19 cellular contexts compared by ENCODE assay signal in the genomic region with DNA sequence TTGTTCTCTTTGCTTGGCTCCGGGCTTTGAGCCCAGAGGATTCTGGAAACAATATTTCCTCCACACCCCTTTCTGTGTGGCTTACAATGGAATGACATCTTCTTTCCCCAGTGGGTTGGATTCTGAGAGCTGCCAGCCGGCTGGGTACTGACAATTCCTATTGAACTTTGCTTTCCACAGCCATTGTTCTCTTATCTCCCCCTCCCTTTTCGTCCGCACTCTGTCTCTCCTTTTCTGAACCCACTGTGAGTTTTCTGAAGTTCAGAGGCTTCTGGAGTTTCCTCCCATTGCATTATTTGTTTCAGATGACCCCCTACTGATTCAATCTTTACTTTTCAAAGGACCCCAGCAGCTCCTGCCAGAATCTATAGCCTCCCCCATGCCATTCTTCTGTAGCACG. TPM values are rescaled to one million over a fixed set of nuclear protein-coding genes. Genes with fewer than 3 reads are reported as not detected.
DNase-seq lines count a peak whose midpoint lies in the region; ATAC-seq, FAIRE-seq and TF ChIP-seq lines count a peak whose summit lies in the region.
"Had no signal": no experiment of that assay in that cellular context is flagged by ENCODE, and none has a peak within 500 bp of the region (broad histone marks: within the 10 kb centered on the region; RNA-seq: fewer than 3 reads in every experiment).

No MANE protein-coding gene starts in this region.

- no peaks in the 10 kb centered on the region for H3K9me3 Mint-ChIP-seq in endothelial cell (ENCODE audit: unreplicated experiment)
- H3K9me3 Mint-ChIP-seq in mesothelial cell of epicardium, result no peaks in the 10 kb centered on the region

- 17% methylated on average over 5 of the region's 5 CpGs for WGBS in HepG2 (ENCODE audit: low lambda C conversion rate)
- WGBS in right lobe of liver (ENCODE audit: insufficient coverage, low coverage, low lambda C conversion rate, missing lambda C conversion rate), result 27% methylated on average over 5 of the region's 5 CpGs
- WGBS in ovary, 3 donors, result 39 to 49% (median 41%) methylated on average over 5 of the region's 5 CpGs

- no TSS peak for BruUV-seq in HepG2 (replicated peaks; lab: Mats Ljungman, UMichigan)

- H3K36me3 Mint-ChIP-seq in endothelial cell (ENCODE audit: low read depth, unreplicated experiment) (no peaks in the 10 kb centered on the region), mesothelial cell of epicardium (no peaks in the 10 kb centered on the region)
- H3K36me3 Mint-ChIP-seq: activated CD8-positive, alpha-beta memory T cell treated with anti-CD3 and anti-CD28 coated beads, Interleukin-2, amount 10 ng/mL, durations not matched to agents 7 days and 5 days had no signal

- in situ Hi-C loops in HepG2 (cut with HindIII; ENCODE audit: extremely low pct_ligation_motif_present, low pct_unique_long_range_greater_than_20kb), result loop anchor here (25.0 kb wide), 1 partner anchor 1210 kb away; no protein-coding TSS in a partner anchor
- in situ Hi-C loops in GM13976 (cut with MboI; ENCODE audit: low sequenced_read_pairs, unreplicated experiment), result no loop called here

- TF ChIP-seq CTCF in HepG2 (CRISPR knock-in tag; IDR thresholded peaks at IDR 0.05), result no peak
- no peak for TF ChIP-seq CTCF in right lobe of liver (IDR thresholded peaks at IDR 0.05)
- TF ChIP-seq CTCF in endothelial cell (IDR thresholded peaks at IDR 0.05; ENCODE audit: unreplicated experiment), result no peak
- TF ChIP-seq CTCF in mesothelial cell of epicardium (IDR thresholded peaks at IDR 0.05; ENCODE audit: unreplicated experiment), result no peak
- no peak for TF ChIP-seq CTCF in upper lobe of right lung (IDR thresholded peaks at IDR 0.05)
- no peak for TF ChIP-seq CTCF in GM13976 (IDR thresholded peaks at IDR 0.05; ENCODE audit: borderline replicate concordance, control extremely low read depth, extremely low read depth, insufficient read depth, missing control alignments)
- TF ChIP-seq CTCF in ovary (IDR thresholded peaks at IDR 0.05), result no peak

- H3K27me3 Mint-ChIP-seq in endothelial cell (ENCODE audit: unreplicated experiment) (peaks cover 3% of the 10 kb centered on the region), mesothelial cell of epicardium (ENCODE audit: low read depth) (peaks cover 1% of the 10 kb centered on the region)

- intact Hi-C loops in HepG2 (cut with micrococcal nuclease; ENCODE audit: unreplicated experiment) (loop anchor here (5.0 kb wide), 1 partner anchor 40 kb away; no protein-coding TSS in a partner anchor), right lobe of liver (cut with DNase I) (loop anchor here in 1 of 2 donors (10.0 kb wide), 1 partner anchor 1223 kb away; no protein-coding TSS in a partner anchor), upper lobe of right lung (cut with DNase I) (no loop called here), ovary (cut with DNase I) (no loop called here)

- H3K4me1 ChIP-seq in HepG2 (ENCODE audit: insufficient read depth, low read length), result peaks cover 10% of the 10 kb centered on the region; the same call in 1 of the 2 replicates
- H3K4me1 ChIP-seq in right lobe of liver, result no peaks in the 10 kb centered on the region
- no peaks in the 10 kb centered on the region for H3K4me1 ChIP-seq in upper lobe of right lung
- H3K4me1 ChIP-seq in ovary (ENCODE audit: insufficient read depth), result no peaks in the 10 kb centered on the region
- H3K4me1 ChIP-seq: tibial artery had no signal

- no peak overlapping the region for H2AFZ ChIP-seq in HepG2 (ENCODE audit: low read length)

- CTCF ChIA-PET in HepG2 (lab: Yijun Ruan, JAX; ENCODE audit: low intra/inter-chr PET ratio, low total read pairs), result no interaction called here

- no peak for TF ChIP-seq RAD21 in HepG2 (CRISPR knock-in tag; IDR thresholded peaks at IDR 0.05)

- peaks cover 9% of the 10 kb centered on the region for H3K4me1 Mint-ChIP-seq in endothelial cell (ENCODE audit: unreplicated experiment)
- H3K4me1 Mint-ChIP-seq in mesothelial cell of epicardium, result peaks cover 47% of the 10 kb centered on the region
- H3K4me1 Mint-ChIP-seq: activated CD8-positive, alpha-beta memory T cell treated with anti-CD3 and anti-CD28 coated beads, Interleukin-2, amount 10 ng/mL, durations not matched to agents 7 days and 5 days had no signal

- no peaks in the 10 kb centered on the region for H4K20me1 ChIP-seq in HepG2 (ENCODE audit: insufficient read depth, low read length)

- H3K79me2 ChIP-seq in HepG2 (ENCODE audit: insufficient read depth, low read length), result no peaks in the 10 kb centered on the region

- H3K27ac Mint-ChIP-seq in endothelial cell (ENCODE audit: unreplicated experiment), result peak overlapping the region; percentile 90
- H3K27ac Mint-ChIP-seq in mesothelial cell of epicardium, result peak overlapping the region; percentile 93
- H3K27ac Mint-ChIP-seq: activated CD8-positive, alpha-beta memory T cell treated with anti-CD3 and anti-CD28 coated beads, Interleukin-2, amount 10 ng/mL, durations not matched to agents 7 days and 5 days had no signal

- H3K4me3 Mint-ChIP-seq in endothelial cell (ENCODE audit: unreplicated experiment) (no peak overlapping the region), mesothelial cell of epicardium (no peak overlapping the region)
- H3K4me3 Mint-ChIP-seq: activated CD8-positive, alpha-beta memory T cell treated with anti-CD3 and anti-CD28 coated beads, Interleukin-2, amount 10 ng/mL, durations not matched to agents 7 days and 5 days had no signal

- H3K27me3 ChIP-seq in HepG2 (ENCODE audit: control insufficient read depth in 1 of 2, insufficient read depth in 2 of 2, low read length in 2 of 2), result no peaks in the 10 kb centered on the region
- H3K27me3 ChIP-seq in right lobe of liver, result no peaks in the 10 kb centered on the region
- H3K27me3 ChIP-seq in upper lobe of right lung, result no peaks in the 10 kb centered on the region
- no peaks in the 10 kb centered on the region for H3K27me3 ChIP-seq in ovary
- H3K27me3 ChIP-seq: brain microvascular endothelial cell, tibial artery had no signal

- no peak overlapping the region for H3K4me3 ChIP-seq in HepG2 (replicated peaks in 1 of 3; ENCODE audit: insufficient read depth in 1 of 3, low read depth in 2 of 3, low read length in 3 of 3)
- no peak overlapping the region for H3K4me3 ChIP-seq in right lobe of liver
- H3K4me3 ChIP-seq in upper lobe of right lung, result no peak overlapping the region
- no peak overlapping the region for H3K4me3 ChIP-seq in ovary
- H3K4me3 ChIP-seq: lung, tibial artery had no signal

- TF ChIP-seq POLR2A in HepG2 (IDR thresholded peaks at IDR 0.05; ENCODE audit: insufficient read depth in 1 of 2, low read depth in 2 of 2, low read length in 2 of 2), result no peak
- no peak for TF ChIP-seq POLR2A in right lobe of liver (IDR thresholded peaks at IDR 0.05)
- no peak for TF ChIP-seq POLR2A in ovary (IDR thresholded peaks at IDR 0.05)

- TF ChIP-seq EP300 in HepG2 (IDR thresholded peaks at IDR 0.05; ENCODE audit: low read depth in 2 of 2, low read length in 2 of 2) (no peak), HepG2 (CRISPR knock-in tag; IDR thresholded peaks at IDR 0.05; ENCODE audit: borderline replicate concordance) (no peak), ovary (IDR thresholded peaks at IDR 0.05) (no peak)

- peak; percentile 40 for FAIRE-seq in HepG2 (lab: Jason Lieb, UNC)
- FAIRE-seq: RCC 7860 had no signal

- peak; percentile 47; the same call in 1 of the 3 replicates for ATAC-seq in HepG2
- no peak for ATAC-seq in right lobe of liver
- no peak for ATAC-seq in upper lobe of right lung
- ATAC-seq: activated CD8-positive, alpha-beta memory T cell treated with anti-CD3 and anti-CD28 coated beads, Interleukin-2, amount 10 ng/mL, durations not matched to agents 7 days and 5 days had no signal

- no peak overlapping the region for H3K4me2 ChIP-seq in HepG2 (ENCODE audit: low read depth, low read length)

- H3K27ac ChIP-seq in HepG2 (ENCODE audit: extremely low read length, insufficient read depth, low read length), result no peak overlapping the region
- H3K27ac ChIP-seq in right lobe of liver, result no peak overlapping the region
- H3K27ac ChIP-seq in upper lobe of right lung, result no peak overlapping the region
- no peak overlapping the region for H3K27ac ChIP-seq in ovary
- H3K27ac ChIP-seq: brain microvascular endothelial cell, tibial artery had no signal

- H3K36me3 ChIP-seq in HepG2 (replicated peaks in 1 of 2; ENCODE audit: control insufficient read depth in 1 of 2, insufficient read depth in 2 of 2, low read length in 2 of 2) (no peaks in the 10 kb centered on the region), right lobe of liver (no peaks in the 10 kb centered on the region), upper lobe of right lung (no peaks in the 10 kb centered on the region), ovary (no peaks in the 10 kb centered on the region)
- H3K36me3 ChIP-seq: brain microvascular endothelial cell, tibial artery had no signal

- no peak for DNase-seq in HepG2 (ENCODE audit: low spot score)
- DNase-seq in right lobe of liver, result no peak
- no peak for DNase-seq in endothelial cell (ENCODE audit: low spot score)
- no peak for DNase-seq in mesothelial cell of epicardium (ENCODE audit: low spot score in 2 of 2, unreplicated experiment in 2 of 2)
- no peak for DNase-seq in upper lobe of right lung
- DNase-seq in GM13976 (ENCODE audit: low spot score), result no peak
- no peak for DNase-seq in stimulated activated CD4-positive, alpha-beta T cell treated with anti-CD3 and anti-CD28 coated beads, Interleukin-4, amount 100 ng/mL, for 1 hour
- DNase-seq in ovary, result no peak
- DNase-seq: activated CD4-positive, CD25-positive, alpha-beta regulatory T cell; activated CD8-positive, alpha-beta memory T cell treated with anti-CD3 and anti-CD28 coated beads, Interleukin-2, amount 10 ng/mL, durations not matched to agents 7 days and 5 days; activated naive CD4-positive, alpha-beta T cell treated with Interleukin-2 at 50 U/mL for 16 hours; brain microvascular endothelial cell; DMS 273 treated with DMSO at 0.1 percent for 48 hours; NCI-H446 treated with DMSO at 0.1 percent for 48 hours; tibial artery had no signal

- H3K9me3 ChIP-seq in HepG2 (ENCODE audit: low read length), result no peaks in the 10 kb centered on the region
- H3K9me3 ChIP-seq in right lobe of liver, result no peaks in the 10 kb centered on the region
- H3K9me3 ChIP-seq in upper lobe of right lung, result no peaks in the 10 kb centered on the region
- no peaks in the 10 kb centered on the region for H3K9me3 ChIP-seq in ovary
- H3K9me3 ChIP-seq: tibial artery had no signal

- POLR2A ChIA-PET in HepG2 (lab: Yijun Ruan, JAX), result no interaction called here

- no peak overlapping the region for H3K9ac ChIP-seq in HepG2 (ENCODE audit: insufficient read depth, low read depth, low read length)

RNA-seq across cellular contexts. Expression of gene SMPX, which starts 10.4 kb away (rescaled TPM):
- total RNA-seq in HepG2 (2016; rRNA removed; fragmentation: Illumina TruSeq; extraction: Trizol), result 0.67 and 1.8 TPM in 2 replicates
- total RNA-seq in HepG2 (2016; cell fraction: cytosol; rRNA removed; fragmentation: Illumina TruSeq; extraction: Trizol; ENCODE audit: low read depth), result 0.44 and 0.61 TPM in 2 replicates
- total RNA-seq in HepG2 (2016; cell fraction: insoluble cytoplasmic fraction; rRNA removed; fragmentation: Illumina TruSeq; extraction: Trizol), result 1.2 and 1.8 TPM in 2 replicates
- 0.48 and 0.71 TPM in 2 replicates for total RNA-seq in HepG2 (2016; cell fraction: membrane; rRNA removed; fragmentation: Illumina TruSeq; extraction: Trizol)
- total RNA-seq in HepG2 (2016; cell fraction: nucleus; rRNA removed; fragmentation: Illumina TruSeq; extraction: Trizol), result 3.1 and 5.3 TPM in 2 replicates
- 0.91 and 0.95 TPM in 2 replicates for polyA plus RNA-seq in HepG2 (2011; rRNA removed)
- polyA plus RNA-seq in HepG2 (2011; cell fraction: cytosol; rRNA removed), result 0.16 and 0.23 TPM in 2 replicates
- 2.5 and 2.9 TPM in 2 replicates for polyA plus RNA-seq in HepG2 (2011; cell fraction: nucleus; rRNA removed)
- polyA plus RNA-seq in HepG2 (2012), result 0.52 and 2.3 TPM in 2 replicates
- polyA plus RNA-seq in HepG2 (2016; cell fraction: cytosol; fragmentation: Illumina TruSeq; extraction: Trizol; ENCODE audit: low read depth), result 0.40 and 0.52 TPM in 2 replicates
- polyA plus RNA-seq in HepG2 (2016; cell fraction: insoluble cytoplasmic fraction; fragmentation: Illumina TruSeq; extraction: Trizol; ENCODE audit: low read depth), result 0.56 and 1.7 TPM in 2 replicates
- 0.56 and 0.82 TPM in 2 replicates for polyA plus RNA-seq in HepG2 (2016; cell fraction: membrane; fragmentation: Illumina TruSeq; extraction: Trizol; ENCODE audit: low read depth)
- 12.4 and 13.9 TPM in 2 replicates for polyA plus RNA-seq in HepG2 (2016; cell fraction: nucleus; fragmentation: Illumina TruSeq; extraction: Trizol; ENCODE audit: insufficient read depth, low read depth)
- not detected in 2 replicates for polyA minus RNA-seq in HepG2 (2011; rRNA and poly(A)+ RNA removed; ENCODE audit: low replicate concordance)
- not detected in 2 replicates for polyA minus RNA-seq in HepG2 (2011; cell fraction: cytosol; rRNA and poly(A)+ RNA removed)
- 0.64 and 2.0 TPM in 2 replicates for polyA minus RNA-seq in HepG2 (2011; cell fraction: nucleus; rRNA and poly(A)+ RNA removed)
- total RNA-seq in right lobe of liver, result 1 to 10 TPM in 1 of 6 experiments, under 1 TPM in 4, not detected in 1; 0.32 to 1.1 (median 0.56) TPM
- total RNA-seq in endothelial cell (ENCODE audit: unreplicated experiment), result not detected
- 2.7 to 3.5 TPM (median 3.1 TPM) in 3 replicates for total RNA-seq in mesothelial cell of epicardium
- not detected for total RNA-seq in upper lobe of right lung
- 1 to 10 TPM in 1 of 7 donors, under 1 TPM in 5, not detected in 1; 0.43 to 1.4 (median 0.60) TPM for total RNA-seq in ovary
- polyA plus RNA-seq in ovary, result 1 to 10 TPM in 1 of 2 donors, under 1 TPM in 1; 0.62 to 1.1 TPM
- total RNA-seq: activated CD8-positive, alpha-beta memory T cell treated with anti-CD3 and anti-CD28 coated beads, Interleukin-2, amount 10 ng/mL, durations not matched to agents 7 days and 5 days; MCF 10A; osteocyte had no signal
